8 cellular contexts compared by ENCODE assay signal in the genomic region with DNA sequence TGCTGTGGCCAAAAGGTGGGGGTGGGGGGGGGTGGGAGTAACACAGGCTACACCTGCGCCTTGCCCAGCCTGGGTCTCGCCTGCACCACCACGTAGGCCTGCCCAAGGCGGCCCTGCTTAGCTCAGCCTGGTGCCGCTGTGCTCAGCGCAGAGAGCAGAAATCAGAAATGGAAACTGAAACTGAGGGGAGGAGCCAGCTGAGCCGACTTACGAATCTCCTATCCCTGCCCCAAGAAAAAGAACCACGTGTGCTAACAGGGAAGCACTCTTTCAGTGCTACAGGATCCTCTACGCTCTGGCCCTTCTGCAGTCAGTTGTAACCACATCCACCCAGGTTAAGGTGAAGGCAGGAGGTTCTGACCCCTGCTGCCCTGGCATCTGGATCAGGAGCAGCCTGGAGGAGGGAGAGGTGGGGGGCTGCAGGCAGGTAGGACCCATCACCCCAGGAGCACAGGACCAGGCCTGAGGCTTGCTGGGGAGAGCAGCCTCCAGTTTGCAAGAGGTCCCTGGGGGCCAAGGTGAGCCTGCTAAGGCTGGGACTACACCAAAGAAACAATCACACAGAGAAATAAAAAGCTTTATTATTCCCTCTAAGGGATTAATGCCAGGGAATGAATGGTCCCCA. TPM values are rescaled to one million over a fixed set of nuclear protein-coding genes. Genes with fewer than 3 reads are reported as not detected.
DNase-seq lines count a peak whose midpoint lies in the region; ATAC-seq and TF ChIP-seq lines count a peak whose summit lies in the region.

A gene (minus strand): TSS at position 163 of the 625 bp plus-strand sequence. CDS start 822 bp downstream, outside the sequence.

- TF ChIP-seq CTCF in nephron progenitor cell (IDR thresholded peaks at IDR 0.05) = no peak

- H3K27ac Mint-ChIP-seq in naive B cell (peak within 1 kb of the TSS; percentile 79 to 96 (median 92)), nephron progenitor cell (no peak within 1 kb of the TSS)
- H3K27ac Mint-ChIP-seq in stimulated activated naive CD8-positive, alpha-beta T cell treated with anti-CD3 and anti-CD28 coated beads, Interleukin-15, amount 100 ng/mL, for 72 hours = peak within 1 kb of the TSS; percentile 95 to 99

- peaks cover 48 to 75% (median 58%) of the 10 kb centered on the region in 3 donors for H3K4me1 Mint-ChIP-seq in naive B cell
- peaks cover 85% of the 10 kb centered on the region for H3K4me1 Mint-ChIP-seq in stimulated activated naive CD8-positive, alpha-beta T cell treated with anti-CD3 and anti-CD28 coated beads, Interleukin-15, amount 100 ng/mL, for 72 hours
- H3K4me1 Mint-ChIP-seq in nephron progenitor cell = peaks cover 42% of the 10 kb centered on the region

- peak; percentile 70 for DNase-seq in NCI-H510A (lab: John Stamatoyannopoulos, UW)
- DNase-seq in activated CD8-positive, alpha-beta memory T cell treated with anti-CD3 and anti-CD28 coated beads for 48 hours (ENCODE audit: low read depth in 2 of 3, low spot score in 2 of 3) = peak in 2 of 3 experiments; percentile 22 to 39
- peak; percentile 97 for DNase-seq in epidermal melanocyte (ENCODE audit: insufficient read length, low spot score)
- DNase-seq in naive B cell = peak; percentile 75
- peak; percentile 77 to 85 for DNase-seq in stimulated activated naive CD8-positive, alpha-beta T cell treated with anti-CD3 and anti-CD28 coated beads, Interleukin-15, amount 100 ng/mL, for 72 hours
- no peak for DNase-seq in nephron progenitor cell

- peak; percentile 73 for ATAC-seq in GM18502 (IDR thresholded peaks at IDR 0.05; ENCODE audit: poor library complexity, unreplicated experiment)
- ATAC-seq in HG02885 (IDR thresholded peaks at IDR 0.05; ENCODE audit: poor library complexity, unreplicated experiment) = peak; percentile 74
- peak; percentile 80 to 81 for ATAC-seq in naive B cell (ENCODE audit: low read depth in 2 of 2)
- ATAC-seq in stimulated activated naive CD8-positive, alpha-beta T cell treated with anti-CD3 and anti-CD28 coated beads, Interleukin-15, amount 100 ng/mL, for 72 hours = peak; percentile 89

- H3K4me3 Mint-ChIP-seq in naive B cell = peak within 1 kb of the TSS; percentile 85 to 95 (median 90)
- H3K4me3 Mint-ChIP-seq in stimulated activated naive CD8-positive, alpha-beta T cell treated with anti-CD3 and anti-CD28 coated beads, Interleukin-15, amount 100 ng/mL, for 72 hours = peak within 1 kb of the TSS; percentile 87 to 94
- no peak within 1 kb of the TSS for H3K4me3 Mint-ChIP-seq in nephron progenitor cell

- peaks cover 0 to 2% (median 0%) of the 10 kb centered on the region in 7 donors for H3K9me3 Mint-ChIP-seq in naive B cell
- H3K9me3 Mint-ChIP-seq in stimulated activated naive CD8-positive, alpha-beta T cell treated with anti-CD3 and anti-CD28 coated beads, Interleukin-15, amount 100 ng/mL, for 72 hours = no peaks in the 10 kb centered on the region
- no peaks in the 10 kb centered on the region for H3K9me3 Mint-ChIP-seq in nephron progenitor cell

- no peaks in the 10 kb centered on the region for H3K27me3 Mint-ChIP-seq in naive B cell
- no peaks in the 10 kb centered on the region for H3K27me3 Mint-ChIP-seq in stimulated activated naive CD8-positive, alpha-beta T cell treated with anti-CD3 and anti-CD28 coated beads, Interleukin-15, amount 100 ng/mL, for 72 hours
- peaks cover 13% of the 10 kb centered on the region for H3K27me3 Mint-ChIP-seq in nephron progenitor cell (ENCODE audit: low read depth, poor library complexity)

- H3K36me3 Mint-ChIP-seq in naive B cell = peaks cover 10 to 20% of the 10 kb centered on the region in 2 donors
- peaks cover 14% of the 10 kb centered on the region for H3K36me3 Mint-ChIP-seq in nephron progenitor cell (ENCODE audit: low read depth)

RNA-seq across cellular contexts. Expression of the gene that starts here (rescaled TPM):
- 10 to 100 TPM in 5 of 6 donors, 1 to 10 TPM in 1; 9.4 to 22.3 (median 13.4) TPM for polyA plus RNA-seq in naive B cell (ENCODE audit: low read depth in 6 of 6)
